In genomic region chr1:20701847-20702246, GRCh38 we compare ENCODE assay signal across 1 cellular context.
A peak's percentile ranks its signal among the peaks of the same experiment; 100 is the strongest.
TF ChIP-seq lines count a peak whose summit lies in the region.

No MANE protein-coding gene starts in this region.

TF ChIP-seq in HepG2, 621 proteins besides CTCF, POLR2A, EP300 and RAD21:
- TF ChIP-seq ZNF550 (CRISPR knock-in tag; IDR thresholded peaks at IDR 0.05; ENCODE audit: borderline replicate concordance) (0 out of 2 replicates have a peak, but pooled peaks have one; percentile 38), PAXIP1 (CRISPR knock-in tag; conservative IDR thresholded peaks at IDR 0.05) (no peak), JUND (CRISPR knock-in tag; IDR thresholded peaks at IDR 0.05) (no peak)
TF ChIP-seq in HepG2: peak in this region for 1.
